ENCODE assay signal across 8 cellular contexts in genomic region chr2:87455209-87455842, GRCh38.
DNase-seq lines count a peak whose midpoint lies in the region; ATAC-seq and TF ChIP-seq lines count a peak whose summit lies in the region.
"Not testable (repeated sequence)": the region's sequence is repeated elsewhere in the genome, so short reads cannot be mapped to it uniquely, and the experiment has no call there.

No MANE protein-coding gene starts in this region.

- TF ChIP-seq POLR2A in transverse colon (IDR thresholded peaks at IDR 0.05): not testable (repeated sequence)

- ATAC-seq in GM21576 (IDR thresholded peaks at IDR 0.05; ENCODE audit: unreplicated experiment): peak; percentile 58
- peak; percentile 53 for ATAC-seq in HG03108 (IDR thresholded peaks at IDR 0.05; ENCODE audit: unreplicated experiment)
- peak; percentile 87 for ATAC-seq in Panc1
- ATAC-seq in natural killer cell: peak; percentile 63 to 69 (median 68)

- WGBS in transverse colon (ENCODE audit: low coverage in 1 of 2), 2 donors: 12% methylated on average over 9 of the region's 12 CpGs; no CpG with 5 or more reads in 1 of the 2 donors

- POLR2A ChIA-PET in Panc1 (lab: Charles Lee): not testable (repeated sequence)

- H3K27me3 ChIP-seq in Panc1 (ENCODE audit: control insufficient read depth, insufficient read depth, low read length); adipocyte (replicated peaks; ENCODE audit: control insufficient read depth, insufficient read depth, low read length); transverse colon: not testable (repeated sequence)

- H3K36me3 ChIP-seq in Panc1 (ENCODE audit: control insufficient read depth, insufficient read depth, low read length); adipocyte (ENCODE audit: control insufficient read depth, insufficient read depth, low read length, severe bottlenecking); transverse colon: not testable (repeated sequence)

- in situ Hi-C loops in Panc1 (cut with HindIII; ENCODE audit: low pct_unique_long_range_greater_than_20kb, low sequenced_read_pairs); transverse colon (cut with MboI; ENCODE audit: low pct_ligation_motif_present in 1 of 4, low pct_unique_long_range_greater_than_20kb in 1 of 4, low sequenced_read_pairs in 3 of 4): not testable (repeated sequence)

- TF ChIP-seq CTCF in GM12865 (IDR thresholded peaks at IDR 0.05; ENCODE audit: insufficient read depth, low read depth, low read length, missing control alignments); Panc1 (IDR thresholded peaks at IDR 0.05); fibroblast of villous mesenchyme (IDR thresholded peaks at IDR 0.05; ENCODE audit: insufficient read depth, low read depth, low read length); natural killer cell (IDR thresholded peaks at IDR 0.05); transverse colon (IDR thresholded peaks at IDR 0.05): not testable (repeated sequence)

- not testable (repeated sequence) for DNase-seq in GM12865 (ENCODE audit: low read depth); Panc1 (ENCODE audit: low read depth, low spot score); adipocyte (ENCODE audit: low read depth); fibroblast of villous mesenchyme (ENCODE audit: low read depth); natural killer cell; transverse colon

- TF ChIP-seq EP300 in transverse colon (IDR thresholded peaks at IDR 0.05; ENCODE audit: low read depth): not testable (repeated sequence)

- CTCF ChIA-PET in Panc1 (lab: Charles Lee): not testable (repeated sequence)

- H3K4me1 ChIP-seq in Panc1 (ENCODE audit: control insufficient read depth, insufficient read depth, low read length); transverse colon: not testable (repeated sequence)
- H3K4me1 ChIP-seq in adipocyte (ENCODE audit: control insufficient read depth, insufficient read depth, low read length): peaks cover 11% of the 10 kb centered on the region

- peak overlapping the region; percentile 49 for H3K4me3 ChIP-seq in GM12865 (ENCODE audit: low read depth, low read length)
- peak overlapping the region; percentile 47 to 60 for H3K4me3 ChIP-seq in Panc1 (ENCODE audit: low read depth in 2 of 2, low read length in 2 of 2)
- H3K4me3 ChIP-seq in adipocyte (ENCODE audit: low read length): peak overlapping the region; percentile 77
- H3K4me3 ChIP-seq in fibroblast of villous mesenchyme (ENCODE audit: low read depth, low read length): peak overlapping the region; percentile 57
- peak overlapping the region in 1 of 4 donors; percentile 28 for H3K4me3 ChIP-seq in transverse colon

- H3K9ac ChIP-seq in adipocyte (ENCODE audit: low read length): peak overlapping the region; percentile 82

- H3K9me3 Mint-ChIP-seq in natural killer cell: not testable (repeated sequence)

- H3K9me3 ChIP-seq in Panc1 (ENCODE audit: control insufficient read depth, insufficient read depth, low read depth, low read length); adipocyte (ENCODE audit: control insufficient read depth, low read length); transverse colon: not testable (repeated sequence)

- not testable (repeated sequence) for H3K4me1 Mint-ChIP-seq in natural killer cell

- H3K4me3 Mint-ChIP-seq in natural killer cell: peak overlapping the region; percentile 84

- H3K27ac ChIP-seq in Panc1 (ENCODE audit: low read length) (peak overlapping the region; percentile 79), transverse colon (peak overlapping the region; percentile 67 to 77 (median 70))

- H3K36me3 Mint-ChIP-seq in natural killer cell: not testable (repeated sequence)

- BruUV-seq in Panc1 (replicated peaks; lab: Mats Ljungman, UMichigan): not testable (repeated sequence)

- H3K27me3 Mint-ChIP-seq in natural killer cell (ENCODE audit: low read depth in 2 of 2): not testable (repeated sequence)

- peak overlapping the region; percentile 64 to 82 for H3K27ac Mint-ChIP-seq in natural killer cell

- intact Hi-C loops in Panc1 (cut with micrococcal nuclease; ENCODE audit: unreplicated experiment); natural killer cell (cut with micrococcal nuclease); transverse colon (cut with DNase I; ENCODE audit: low total_unique reads): not testable (repeated sequence)
